ENCODE assay signal across 8 cellular contexts in genomic region chr7:140923358-140924006, GRCh38. TPM values are rescaled to one million over a fixed set of nuclear protein-coding genes. Genes with fewer than 3 reads are reported as not detected.
DNase-seq lines count a peak whose midpoint lies in the region; ATAC-seq and TF ChIP-seq lines count a peak whose summit lies in the region.

No MANE protein-coding gene starts in this region.

- H3K4me3 ChIP-seq in AG09309 (ENCODE audit: control insufficient read depth, low read depth, low read length) = peak overlapping the region; percentile 94
- H3K4me3 ChIP-seq in body of pancreas = peak overlapping the region; percentile 92 to 93
- peak overlapping the region; percentile 98 to 99 for H3K4me3 ChIP-seq in testis

- DNase-seq in AG09309 (ENCODE audit: low read depth) (no peak), HuH-7.5 (ENCODE audit: low spot score) (peak; percentile 15), body of pancreas (peak in 3 of 4 donors; percentile 4 to 18 (median 14)), kidney tubule cell (ENCODE audit: low spot score) (peak; percentile 20), testis (peak; percentile 26), GM19238 (ENCODE audit: insufficient read length, low spot score) (no peak)

- intact Hi-C loops in body of pancreas (cut with DNase I) (loop anchor here (10.0 kb wide), 1 partner anchor 109 kb away; no protein-coding TSS in a partner anchor), testis (cut with DNase I; ENCODE audit: low total_unique reads) (no loop called here)

- no peak for TF ChIP-seq POLR2A in body of pancreas (IDR thresholded peaks at IDR 0.05)
- no peak for TF ChIP-seq POLR2A in testis (IDR thresholded peaks at IDR 0.05)

- H3K36me3 ChIP-seq in body of pancreas (replicated peaks in 1 of 2; ENCODE audit: insufficient read depth in 1 of 2, low read depth in 2 of 2) (no peaks in the 10 kb centered on the region), testis (ENCODE audit: low read depth, missing control alignments) (no peaks in the 10 kb centered on the region)

- WGBS in body of pancreas, 2 donors = 1 to 2% methylated on average over 11 of the region's 11 CpGs
- 2 to 3% methylated on average over 11 of the region's 11 CpGs for WGBS in testis, 2 donors

- no peak for TF ChIP-seq CTCF in AG09309 (IDR thresholded peaks at IDR 0.05; ENCODE audit: control insufficient read depth, insufficient read depth, low read depth, low read length, missing control alignments)
- no peak for TF ChIP-seq CTCF in body of pancreas (IDR thresholded peaks at IDR 0.05)
- no peak for TF ChIP-seq CTCF in testis (IDR thresholded peaks at IDR 0.05)

- peak overlapping the region; percentile 91 to 99 (median 98) for H3K27ac ChIP-seq in body of pancreas
- H3K27ac ChIP-seq in testis = peak overlapping the region; percentile 99 to 100

- H3K4me1 ChIP-seq in body of pancreas = peaks cover 26% of the 10 kb centered on the region
- peaks cover 10% of the 10 kb centered on the region for H3K4me1 ChIP-seq in testis

- H3K27me3 ChIP-seq in body of pancreas (no peaks in the 10 kb centered on the region), testis (no peaks in the 10 kb centered on the region)

- H3K9me3 ChIP-seq in body of pancreas = no peaks in the 10 kb centered on the region
- H3K9me3 ChIP-seq in testis = no peaks in the 10 kb centered on the region

- peak; percentile 3 for ATAC-seq in GM19035 (IDR thresholded peaks at IDR 0.05; ENCODE audit: unreplicated experiment)
- ATAC-seq in body of pancreas = peak; percentile 13
- ATAC-seq in GM21367 (IDR thresholded peaks at IDR 0.05; ENCODE audit: unreplicated experiment) = no peak

RNA-seq across cellular contexts. Expression of gene BRAF, which starts 1.2 kb away (rescaled TPM):
- total RNA-seq in body of pancreas (10 to 100 TPM; 41.9 to 51.1 TPM), testis (100 to 1,000 TPM in 1 of 2 donors, 10 to 100 TPM in 1; 82.6 to 124 TPM)
- 63.3 TPM for polyA plus RNA-seq in testis (ENCODE audit: insufficient read depth, low read depth, low replicate concordance)

Comparison
In these comparisons a context has a peak if more than half of its experiments do, and no peak if none do; other contexts are left out.
1. DNase-seq: peak in HuH-7.5 (single experiment), body of pancreas (3 of 4), kidney tubule cell (single experiment) and testis (single experiment); none in AG09309 (single experiment) and GM19238 (single experiment).
2. Peak in every context shown above with its lines, with median percentiles within 50 percentile points of each other: H3K4me3 ChIP-seq.